Comparison of ENCODE assay signal across 11 cellular contexts in the genomic region with DNA sequence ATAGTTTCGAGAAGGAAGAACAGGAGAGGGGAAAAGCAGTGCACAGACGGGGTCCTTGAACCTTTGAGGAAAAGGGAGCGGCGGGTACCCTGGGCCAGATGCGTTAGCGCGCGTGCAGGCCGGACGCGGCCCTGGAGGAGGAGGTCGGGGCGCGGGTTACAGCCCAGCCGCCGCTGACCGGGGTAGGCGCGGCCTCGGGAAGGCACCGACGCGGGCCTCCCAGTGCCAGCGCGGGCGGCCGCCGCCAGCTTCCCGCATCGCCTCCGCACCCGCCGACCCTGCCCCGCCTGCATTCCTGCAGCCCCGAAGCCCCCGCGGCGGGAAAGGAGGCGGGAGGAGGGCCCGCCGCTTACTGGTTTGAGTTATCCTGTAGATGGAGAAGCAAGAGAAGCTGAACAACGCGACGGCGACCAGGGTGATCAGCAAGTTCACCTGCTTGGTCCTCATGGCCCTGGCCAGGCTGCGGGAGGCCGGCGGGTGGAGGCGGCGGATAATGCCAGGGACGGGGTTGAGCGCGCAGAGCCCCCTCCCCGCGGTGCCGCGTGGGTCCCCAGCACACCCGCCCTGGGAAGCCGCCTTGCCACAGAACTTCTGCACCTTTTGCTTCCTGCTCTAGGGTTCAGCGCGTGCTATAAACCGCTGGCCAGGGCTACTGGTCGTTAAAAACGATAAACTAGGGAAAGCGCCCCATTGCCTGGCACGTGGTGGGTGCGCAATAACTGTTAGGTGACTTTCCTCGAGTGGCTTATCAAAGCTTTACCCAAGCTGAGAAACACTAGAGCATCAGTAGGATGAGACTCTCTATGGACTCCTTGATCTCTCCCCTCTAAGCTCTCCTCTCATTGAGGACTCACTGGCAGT. TPM values are rescaled to one million over a fixed set of nuclear protein-coding genes. Genes with fewer than 3 reads are reported as not detected.
DNase-seq lines count a peak whose midpoint lies in the region; ATAC-seq, FAIRE-seq and TF ChIP-seq lines count a peak whose summit lies in the region.
"Had no signal": no experiment of that assay in that cellular context is flagged by ENCODE, and none has a peak within 500 bp of the region (broad histone marks: within the 10 kb centered on the region; RNA-seq: fewer than 3 reads in every experiment).

Gene MGAT4D (minus strand): TSS at position 518 of the 861 bp plus-strand sequence. CDS start 71 bp downstream, at position 447.

- H3K18ac ChIP-seq in trophoblast cell (ENCODE audit: low read length): no peak within 1 kb of the TSS

- peak within 1 kb of the TSS; percentile 49 for H3K4me3 Mint-ChIP-seq in activated B cell treated with CpG ODN at 0.5 μM for 24 hours
- H3K4me3 Mint-ChIP-seq: HFFc6 had no signal

- H3K4me1 ChIP-seq in right atrium auricular region (peaks cover 0 to 7% of the 10 kb centered on the region in 2 donors), trophoblast cell (ENCODE audit: control insufficient read depth in 1 of 2, insufficient read depth in 2 of 2, low read length in 2 of 2) (peaks cover 0 to 8% of the 10 kb centered on the region in 2 experiments)

- TF ChIP-seq POLR2A in GM12892 (IDR thresholded peaks at IDR 0.05; ENCODE audit: low read depth, low read length): no peak

- POLR2A ChIA-PET in activated B cell treated with CpG ODN at 0.5 μM for 24 hours (lab: Charles Lee): no interaction called here

- H3K79me1 ChIP-seq in trophoblast cell (ENCODE audit: low read length): no peaks in the 10 kb centered on the region

- H3K27ac ChIP-seq in right atrium auricular region (no peak within 1 kb of the TSS), trophoblast cell (ENCODE audit: low read depth, low read length) (no peak within 1 kb of the TSS)

- DNase-seq in GM12892 (ENCODE audit: insufficient read length) (peak; percentile 4), activated B cell treated with CpG ODN at 0.5 μM for 24 hours (peak; percentile 18), right atrium auricular region (ENCODE audit: low spot score) (no peak), trophoblast cell (peak in 1 of 2 donors; percentile 26), Ammon's horn (ENCODE audit: low spot score) (no peak), GM13976 (ENCODE audit: low spot score) (no peak), cerebellar cortex (ENCODE audit: low spot score) (no peak)
- DNase-seq: HFFc6 had no signal

- no peak within 1 kb of the TSS for H2BK120ac ChIP-seq in trophoblast cell (ENCODE audit: insufficient read depth, low read length, poor library complexity)

- no peak within 1 kb of the TSS for H4K91ac ChIP-seq in trophoblast cell (ENCODE audit: low read depth, low read length)

- CTCF ChIA-PET in activated B cell treated with CpG ODN at 0.5 μM for 24 hours (lab: Charles Lee): no interaction called here

- no peaks in the 10 kb centered on the region for H3K36me3 ChIP-seq in right atrium auricular region
- no peaks in the 10 kb centered on the region for H3K36me3 ChIP-seq in trophoblast cell (ENCODE audit: control insufficient read depth in 1 of 2, insufficient read depth in 2 of 2, low read length in 2 of 2)

- H3K4me1 Mint-ChIP-seq in activated B cell treated with CpG ODN at 0.5 μM for 24 hours: peaks cover 7% of the 10 kb centered on the region

- no peak for FAIRE-seq in GM12892 (lab: Jason Lieb, UNC)
- FAIRE-seq: endometrium had no signal

- TF ChIP-seq CTCF in activated B cell treated with CpG ODN at 0.5 μM for 24 hours (IDR thresholded peaks at IDR 0.05) (no peak), right atrium auricular region (IDR thresholded peaks at IDR 0.05) (no peak), GM13976 (IDR thresholded peaks at IDR 0.05; ENCODE audit: borderline replicate concordance, control extremely low read depth, extremely low read depth, insufficient read depth, missing control alignments) (no peak)

- H2AFZ ChIP-seq in trophoblast cell (ENCODE audit: insufficient read depth, low read length, poor library complexity): no peak within 1 kb of the TSS

- H4K8ac ChIP-seq in trophoblast cell (ENCODE audit: low read depth, low read length): no peak within 1 kb of the TSS

- H2BK12ac ChIP-seq in trophoblast cell (ENCODE audit: low read length): no peak within 1 kb of the TSS

- H4K12ac ChIP-seq in trophoblast cell (ENCODE audit: low read depth, low read length): no peak within 1 kb of the TSS

- peaks cover 56% of the 10 kb centered on the region for H3K27me3 Mint-ChIP-seq in activated B cell treated with CpG ODN at 0.5 μM for 24 hours

- WGBS in trophoblast cell (ENCODE audit: extremely low coverage, insufficient coverage, insufficient read length): no CpG with 5 or more reads among the region's 68 CpGs

- in situ Hi-C loops in GM13976 (cut with MboI; ENCODE audit: low sequenced_read_pairs, unreplicated experiment): no loop called here

- H2AK5ac ChIP-seq in trophoblast cell (ENCODE audit: low read length): no peak within 1 kb of the TSS

- H3K9me3 Mint-ChIP-seq in activated B cell treated with CpG ODN at 0.5 μM for 24 hours: no peaks in the 10 kb centered on the region
- H3K9me3 Mint-ChIP-seq: HFFc6 had no signal

- H3K4me3 ChIP-seq in right atrium auricular region: peak within 1 kb of the TSS; percentile 21 to 37
- no peak within 1 kb of the TSS for H3K4me3 ChIP-seq in trophoblast cell (ENCODE audit: low read depth, low read length)

- no peak within 1 kb of the TSS for H3K4ac ChIP-seq in trophoblast cell (ENCODE audit: low read depth, low read length)

- H3K27me3 ChIP-seq in right atrium auricular region: peaks cover 5 to 8% of the 10 kb centered on the region in 2 donors
- peaks cover 24% of the 10 kb centered on the region for H3K27me3 ChIP-seq in trophoblast cell (ENCODE audit: insufficient read depth, low read length)

- H2BK5ac ChIP-seq in trophoblast cell (ENCODE audit: low read depth, low read length, poor library complexity): no peak within 1 kb of the TSS

- H3K9me3 ChIP-seq in right atrium auricular region (no peaks in the 10 kb centered on the region), trophoblast cell (ENCODE audit: insufficient read depth, low read depth, low read length) (peaks cover 3% of the 10 kb centered on the region)

- no peak within 1 kb of the TSS for H3K9ac ChIP-seq in trophoblast cell (ENCODE audit: low read length)

- no peaks in the 10 kb centered on the region for H3K79me2 ChIP-seq in trophoblast cell (ENCODE audit: control insufficient read depth, insufficient read depth, low read length, poor library complexity)

- H3K36me3 Mint-ChIP-seq in activated B cell treated with CpG ODN at 0.5 μM for 24 hours (ENCODE audit: low read depth): no peaks in the 10 kb centered on the region

- peak within 1 kb of the TSS; percentile 68 for H3K4me2 ChIP-seq in trophoblast cell (ENCODE audit: low read length)

- no peak within 1 kb of the TSS for H3K14ac ChIP-seq in trophoblast cell (ENCODE audit: low read length)

- no peak within 1 kb of the TSS for H3K23ac ChIP-seq in trophoblast cell (ENCODE audit: low read length)

- no peak within 1 kb of the TSS for H3K27ac Mint-ChIP-seq in activated B cell treated with CpG ODN at 0.5 μM for 24 hours
- H3K27ac Mint-ChIP-seq: HFFc6 had no signal

- intact Hi-C loops in activated B cell treated with CpG ODN at 0.5 μM for 24 hours (cut with micrococcal nuclease): no loop called here

- no peak for ATAC-seq in activated B cell treated with CpG ODN at 0.5 μM for 24 hours (ENCODE audit: low read depth)
- no peak for ATAC-seq in GM18502 (IDR thresholded peaks at IDR 0.05; ENCODE audit: poor library complexity, unreplicated experiment)

RNA-seq across cellular contexts. Expression of gene MGAT4D, which starts in this region (rescaled TPM):
- polyA plus RNA-seq in GM12892 (2012; ENCODE audit: missing spikeins): not detected
- total RNA-seq in activated B cell treated with CpG ODN at 0.5 μM for 24 hours (not detected in 2 replicates), right atrium auricular region (not detected)
- polyA plus RNA-seq in trophoblast cell (2013): not detected in 2 replicates
- total RNA-seq: HFFc6, subcutaneous adipose tissue had no signal

Comparison
In these comparisons a context has a peak if more than half of its experiments do, and no peak if none do; other contexts are left out.
1. Peak in DNase-seq in activated B cell treated with CpG ODN at 0.5 μM for 24 hours; RNA of the gene not detected or under 1 TPM.